In genomic region chrX:69285401-69285871, GRCh38 we compare ENCODE assay signal across 9 cellular contexts.
DNase-seq lines count a peak whose midpoint lies in the region; ATAC-seq and TF ChIP-seq lines count a peak whose summit lies in the region.
"Had no signal": no experiment of that assay in that cellular context is flagged by ENCODE, and none has a peak within 500 bp of the region (broad histone marks: within the 10 kb centered on the region; RNA-seq: fewer than 3 reads in every experiment).

No MANE protein-coding gene starts in this region.

- H3K27ac Mint-ChIP-seq in activated T-helper 17 cell treated with anti-CD3 and anti-CD28 coated beads, Interleukin-2, amount 50 U/mL, for 72 hours = no peak overlapping the region
- H3K27ac Mint-ChIP-seq: activated naive CD8-positive, alpha-beta T cell had no signal

- H3K9me3 ChIP-seq in right atrium auricular region (no peaks in the 10 kb centered on the region), skeletal muscle satellite cell (replicated peaks; ENCODE audit: low read length) (no peaks in the 10 kb centered on the region)

- no peaks in the 10 kb centered on the region for H3K9me3 Mint-ChIP-seq in activated T-helper 17 cell treated with anti-CD3 and anti-CD28 coated beads, Interleukin-2, amount 50 U/mL, for 72 hours

- TF ChIP-seq CTCF in right atrium auricular region (IDR thresholded peaks at IDR 0.05) = no peak

- DNase-seq in H7 (no peak), right atrium auricular region (ENCODE audit: low spot score) (no peak), A172 (ENCODE audit: low spot score) (no peak), superior temporal gyrus (ENCODE audit: extremely low spot score) (no peak), SW480 (ENCODE audit: low spot score) (no peak)

- H3K27me3 Mint-ChIP-seq in activated T-helper 17 cell treated with anti-CD3 and anti-CD28 coated beads, Interleukin-2, amount 50 U/mL, for 72 hours = no peaks in the 10 kb centered on the region
- H3K27me3 Mint-ChIP-seq: activated naive CD8-positive, alpha-beta T cell had no signal

- H3K27me3 ChIP-seq in H7 (ENCODE audit: control insufficient read depth, insufficient read depth, low read length) (peaks cover 25% of the 10 kb centered on the region), right atrium auricular region (no peaks in the 10 kb centered on the region), skeletal muscle satellite cell (ENCODE audit: control insufficient read depth, insufficient read depth, low read length) (peaks cover 27% of the 10 kb centered on the region)

- H3K36me3 Mint-ChIP-seq in activated T-helper 17 cell treated with anti-CD3 and anti-CD28 coated beads, Interleukin-2, amount 50 U/mL, for 72 hours (ENCODE audit: low read depth) = no peaks in the 10 kb centered on the region
- H3K36me3 Mint-ChIP-seq: activated naive CD8-positive, alpha-beta T cell had no signal

- H3K4me3 ChIP-seq in H7 (ENCODE audit: insufficient read depth, low read depth, low read length) (peak overlapping the region; percentile 45), right atrium auricular region (peak overlapping the region in 1 of 2 donors; percentile 45), skeletal muscle satellite cell (ENCODE audit: low read length) (peak overlapping the region; percentile 59)

- peaks cover 0 to 16% of the 10 kb centered on the region in 2 donors for H3K4me1 ChIP-seq in right atrium auricular region
- H3K4me1 ChIP-seq in skeletal muscle satellite cell (ENCODE audit: control insufficient read depth, insufficient read depth, low read length) = no peaks in the 10 kb centered on the region

- no peak overlapping the region for H3K9ac ChIP-seq in skeletal muscle satellite cell (ENCODE audit: low read depth, low read length)

- no peak for ATAC-seq in activated T-helper 17 cell treated with anti-CD3 and anti-CD28 coated beads, Interleukin-2, amount 50 U/mL, for 72 hours (replicated peaks)
- no peak for ATAC-seq in GM21367 (IDR thresholded peaks at IDR 0.05; ENCODE audit: unreplicated experiment)

- H3K36me3 ChIP-seq in H7 (replicated peaks; ENCODE audit: control insufficient read depth, insufficient read depth, low read length) (no peaks in the 10 kb centered on the region), right atrium auricular region (no peaks in the 10 kb centered on the region), skeletal muscle satellite cell (ENCODE audit: insufficient read depth, low read length) (no peaks in the 10 kb centered on the region)

- H3K4me1 Mint-ChIP-seq in activated T-helper 17 cell treated with anti-CD3 and anti-CD28 coated beads, Interleukin-2, amount 50 U/mL, for 72 hours = no peaks in the 10 kb centered on the region

- H3K4me3 Mint-ChIP-seq in activated T-helper 17 cell treated with anti-CD3 and anti-CD28 coated beads, Interleukin-2, amount 50 U/mL, for 72 hours = peak overlapping the region; percentile 15

- peak overlapping the region; percentile 7 to 14 for H3K27ac ChIP-seq in right atrium auricular region

- peak overlapping the region; percentile 78 for H3K4me2 ChIP-seq in skeletal muscle satellite cell (ENCODE audit: low read length)
